In the genomic region with DNA sequence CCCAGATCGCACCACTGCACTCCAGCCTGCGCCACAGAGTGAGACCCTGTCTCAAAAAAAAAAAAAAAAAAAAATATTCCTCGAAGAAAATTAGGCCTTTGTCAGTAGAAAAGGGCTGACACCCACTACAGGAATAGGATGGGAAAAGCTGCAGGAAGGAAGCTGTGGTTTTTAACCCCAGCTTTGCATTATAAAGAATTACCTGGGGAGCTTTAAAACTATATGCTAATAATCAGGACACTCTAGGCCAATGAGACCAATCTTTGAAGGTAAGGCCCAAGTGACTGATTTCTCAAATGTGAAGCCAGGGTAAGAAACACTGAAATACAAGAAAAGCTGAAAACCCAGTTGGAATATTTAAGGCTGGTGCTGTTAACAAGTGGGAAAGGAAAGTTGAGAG, we compare ENCODE assay signal across 8 cellular contexts.
DNase-seq lines count a peak whose midpoint lies in the region; ATAC-seq and TF ChIP-seq lines count a peak whose summit lies in the region.
"Had no signal": no experiment of that assay in that cellular context is flagged by ENCODE, and none has a peak within 500 bp of the region (broad histone marks: within the 10 kb centered on the region; RNA-seq: fewer than 3 reads in every experiment).

No MANE protein-coding gene starts in this region.

- H3K27ac Mint-ChIP-seq in activated CD8-positive, alpha-beta T cell treated with anti-CD3 and anti-CD28 coated beads for 36 hours, result no peak overlapping the region

- in situ Hi-C loops in brain microvascular endothelial cell (cut with HindIII; ENCODE audit: low pct_ligation_motif_present, low sequenced_read_pairs), result no loop called here

- peak overlapping the region; percentile 77 for H3K9ac ChIP-seq in iPS-18a (ENCODE audit: low read length)

- CTCF ChIA-PET in activated CD8-positive, alpha-beta T cell treated with anti-CD3 and anti-CD28 coated beads for 36 hours (lab: Charles Lee), result interaction anchor here (0.9 to 8.6 kb wide), 3 partner anchors 11 to 29 kb away, joined by 3 to 81 read pairs (median 7); no protein-coding TSS in a partner anchor

- H3K27me3 Mint-ChIP-seq in activated CD8-positive, alpha-beta T cell treated with anti-CD3 and anti-CD28 coated beads for 36 hours, result no peaks in the 10 kb centered on the region

- WGBS in spleen, 5 donors, result 48 to 62% (median 57%) methylated on average over 3 of the region's 3 CpGs

- peaks cover 7% of the 10 kb centered on the region for H3K36me3 Mint-ChIP-seq in activated CD8-positive, alpha-beta T cell treated with anti-CD3 and anti-CD28 coated beads for 36 hours (ENCODE audit: low read depth)

- peak overlapping the region; percentile 70 for H3K4me3 Mint-ChIP-seq in activated CD8-positive, alpha-beta T cell treated with anti-CD3 and anti-CD28 coated beads for 36 hours

- no peak for TF ChIP-seq CTCF in activated CD8-positive, alpha-beta T cell treated with anti-CD3 and anti-CD28 coated beads for 36 hours (IDR thresholded peaks at IDR 0.05)
- no peak for TF ChIP-seq CTCF in spleen (IDR thresholded peaks at IDR 0.05 in 8 of 11, conservative IDR thresholded peaks at IDR 0.05 in 3 of 11)
- TF ChIP-seq CTCF in brain microvascular endothelial cell (IDR thresholded peaks at IDR 0.05; ENCODE audit: low read depth, low read length, missing control alignments), result no peak

- H3K9me3 ChIP-seq in iPS-18a (ENCODE audit: control insufficient read depth, low read depth, low read length) (no peaks in the 10 kb centered on the region), spleen (no peaks in the 10 kb centered on the region)

- H3K4me1 Mint-ChIP-seq in activated CD8-positive, alpha-beta T cell treated with anti-CD3 and anti-CD28 coated beads for 36 hours (ENCODE audit: low read depth), result peaks cover 55% of the 10 kb centered on the region

- POLR2A ChIA-PET in activated CD8-positive, alpha-beta T cell treated with anti-CD3 and anti-CD28 coated beads for 36 hours (lab: Charles Lee), result interaction anchor here (1.9 kb wide), 1 partner anchor 11 kb away, joined by 5 read pairs; no protein-coding TSS in a partner anchor

- H3K4me1 ChIP-seq in iPS-18a (ENCODE audit: control insufficient read depth, low read depth, low read length) (peaks cover 56% of the 10 kb centered on the region), spleen (peaks cover 38 to 76% (median 70%) of the 10 kb centered on the region in 6 donors)

- no peak for ATAC-seq in activated CD8-positive, alpha-beta T cell treated with anti-CD3 and anti-CD28 coated beads for 36 hours
- no peak for ATAC-seq in GM19035 (IDR thresholded peaks at IDR 0.05; ENCODE audit: unreplicated experiment)
- ATAC-seq in GM18868 (IDR thresholded peaks at IDR 0.05; ENCODE audit: unreplicated experiment), result no peak

- no peaks in the 10 kb centered on the region for H3K27me3 ChIP-seq in H7 (ENCODE audit: control insufficient read depth, insufficient read depth, low read length)
- no peaks in the 10 kb centered on the region for H3K27me3 ChIP-seq in iPS-18a (ENCODE audit: control insufficient read depth, insufficient read depth, low read length)
- H3K27me3 ChIP-seq in spleen (replicated peaks in 1 of 7), result no peaks in the 10 kb centered on the region
- H3K27me3 ChIP-seq in brain microvascular endothelial cell (replicated peaks), result no peaks in the 10 kb centered on the region

- DNase-seq in H7 (peak; percentile 57), spleen (no peak), brain microvascular endothelial cell (no peak)
- no peak for DNase-seq in activated CD8-positive, alpha-beta T cell treated with anti-CD3 and anti-CD28 coated beads for 36 hours
- DNase-seq: NCI-H510A treated with DMSO at 0.1 percent for 48 hours had no signal

- no peaks in the 10 kb centered on the region for H3K9me3 Mint-ChIP-seq in activated CD8-positive, alpha-beta T cell treated with anti-CD3 and anti-CD28 coated beads for 36 hours

- H3K36me3 ChIP-seq in H7 (replicated peaks; ENCODE audit: control insufficient read depth, insufficient read depth, low read length) (peaks cover 5% of the 10 kb centered on the region), iPS-18a (ENCODE audit: control insufficient read depth, low read depth, low read length) (peaks cover 16% of the 10 kb centered on the region), spleen (peaks cover 0 to 13% (median 0%) of the 10 kb centered on the region in 6 donors), brain microvascular endothelial cell (replicated peaks) (no peaks in the 10 kb centered on the region)

- H3K4me3 ChIP-seq in H7 (ENCODE audit: insufficient read depth, low read depth, low read length) (peak overlapping the region; percentile 73), iPS-18a (ENCODE audit: low read length) (peak overlapping the region; percentile 80), spleen (peak overlapping the region in 7 of 8 donors; percentile 5 to 93 (median 76)), brain microvascular endothelial cell (ENCODE audit: low read depth, low read length) (no peak overlapping the region)

- intact Hi-C loops in activated CD8-positive, alpha-beta T cell treated with anti-CD3 and anti-CD28 coated beads for 36 hours (cut with micrococcal nuclease), result no loop called here
- intact Hi-C loops in spleen (cut with DNase I; ENCODE audit: low total_unique reads), result no loop called here

- no peak for TF ChIP-seq POLR2A in spleen (IDR thresholded peaks at IDR 0.05)

- peak overlapping the region; percentile 87 for H3K27ac ChIP-seq in iPS-18a (ENCODE audit: low read length)
- H3K27ac ChIP-seq in spleen, result peak overlapping the region in 7 of 8 donors; percentile 41 to 95 (median 92)
- no peak overlapping the region for H3K27ac ChIP-seq in brain microvascular endothelial cell
